Comparison of ENCODE assay signal across 1 cellular context in the genomic region with DNA sequence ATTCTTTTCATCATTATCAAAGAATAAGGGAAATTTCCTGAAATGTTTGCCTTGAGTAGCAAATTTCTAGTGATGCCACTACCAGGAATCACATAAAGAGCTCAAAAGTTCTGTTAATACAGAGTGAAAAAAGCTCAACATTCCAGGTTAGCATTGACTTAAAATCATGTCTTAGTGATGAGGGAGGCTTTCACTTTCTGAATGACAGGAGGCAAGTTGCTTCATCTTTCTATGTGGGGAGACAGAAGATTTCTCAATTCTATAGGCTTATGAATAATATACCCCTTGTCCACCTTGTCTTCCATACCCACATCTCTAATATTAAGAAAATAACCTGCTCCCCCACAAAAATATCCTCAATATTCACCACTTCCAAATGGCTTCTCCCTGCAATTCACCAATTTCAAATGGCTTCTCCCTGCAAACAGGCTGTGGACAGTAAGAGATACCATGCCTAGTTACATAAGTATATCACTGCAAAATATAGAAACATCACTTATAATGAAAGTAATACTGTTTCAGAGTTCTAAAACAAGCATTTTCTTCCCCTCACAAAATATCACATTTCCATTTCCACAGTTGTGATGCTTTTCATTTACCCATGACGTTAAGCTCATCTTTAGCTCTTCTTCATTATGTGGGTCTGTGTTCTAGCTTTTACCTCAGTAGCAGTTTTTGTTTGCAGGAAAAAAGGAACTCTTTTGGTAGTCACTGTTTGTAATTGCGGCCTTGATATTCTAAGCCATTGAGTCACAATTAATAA.
TF ChIP-seq lines count a peak whose summit lies in the region.

No MANE protein-coding gene starts in this region.

TF ChIP-seq in HepG2, 621 proteins besides CTCF, POLR2A, EP300 and RAD21:
- TF ChIP-seq, protein P1, sequence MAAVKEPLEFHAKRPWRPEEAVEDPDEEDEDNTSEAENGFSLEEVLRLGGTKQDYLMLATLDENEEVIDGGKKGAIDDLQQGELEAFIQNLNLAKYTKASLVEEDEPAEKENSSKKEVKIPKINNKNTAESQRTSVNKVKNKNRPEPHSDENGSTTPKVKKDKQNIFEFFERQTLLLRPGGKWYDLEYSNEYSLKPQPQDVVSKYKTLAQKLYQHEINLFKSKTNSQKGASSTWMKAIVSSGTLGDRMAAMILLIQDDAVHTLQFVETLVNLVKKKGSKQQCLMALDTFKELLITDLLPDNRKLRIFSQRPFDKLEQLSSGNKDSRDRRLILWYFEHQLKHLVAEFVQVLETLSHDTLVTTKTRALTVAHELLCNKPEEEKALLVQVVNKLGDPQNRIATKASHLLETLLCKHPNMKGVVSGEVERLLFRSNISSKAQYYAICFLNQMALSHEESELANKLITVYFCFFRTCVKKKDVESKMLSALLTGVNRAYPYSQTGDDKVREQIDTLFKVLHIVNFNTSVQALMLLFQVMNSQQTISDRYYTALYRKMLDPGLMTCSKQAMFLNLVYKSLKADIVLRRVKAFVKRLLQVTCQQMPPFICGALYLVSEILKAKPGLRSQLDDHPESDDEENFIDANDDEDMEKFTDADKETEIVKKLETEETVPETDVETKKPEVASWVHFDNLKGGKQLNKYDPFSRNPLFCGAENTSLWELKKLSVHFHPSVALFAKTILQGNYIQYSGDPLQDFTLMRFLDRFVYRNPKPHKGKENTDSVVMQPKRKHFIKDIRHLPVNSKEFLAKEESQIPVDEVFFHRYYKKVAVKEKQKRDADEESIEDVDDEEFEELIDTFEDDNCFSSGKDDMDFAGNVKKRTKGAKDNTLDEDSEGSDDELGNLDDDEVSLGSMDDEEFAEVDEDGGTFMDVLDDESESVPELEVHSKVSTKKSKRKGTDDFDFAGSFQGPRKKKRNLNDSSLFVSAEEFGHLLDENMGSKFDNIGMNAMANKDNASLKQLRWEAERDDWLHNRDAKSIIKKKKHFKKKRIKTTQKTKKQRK (IDR thresholded peaks at IDR 0.05; ENCODE audit: low read length), result no peak
- TF ChIP-seq POLR2AphosphoS2 (IDR thresholded peaks at IDR 0.05; ENCODE audit: low read depth, low read length) (no peak), ZNF841 (CRISPR knock-in tag; IDR thresholded peaks at IDR 0.05; ENCODE audit: borderline replicate concordance) (no peak), ZBTB20 (CRISPR knock-in tag; IDR thresholded peaks at IDR 0.05; ENCODE audit: borderline replicate concordance, low read depth) (no peak), RXRA (CRISPR knock-in tag; IDR thresholded peaks at IDR 0.05) (no peak), DR1 (CRISPR knock-in tag; IDR thresholded peaks at IDR 0.05) (no peak), NFKBIZ (CRISPR knock-in tag; IDR thresholded peaks at IDR 0.05) (no peak), JARID2 (CRISPR knock-in tag; IDR thresholded peaks at IDR 0.05; ENCODE audit: insufficient replicate concordance) (no peak), HNF4G (IDR thresholded peaks at IDR 0.05; ENCODE audit: borderline replicate concordance, low read depth, low read length) (no peak), HNF4G (CRISPR knock-in tag; IDR thresholded peaks at IDR 0.05; ENCODE audit: borderline replicate concordance, low read depth) (no peak), ZFP82 (CRISPR knock-in tag; IDR thresholded peaks at IDR 0.05; ENCODE audit: borderline replicate concordance) (no peak), PAF1 (CRISPR knock-in tag; IDR thresholded peaks at IDR 0.05) (no peak), KLF6 (CRISPR knock-in tag; IDR thresholded peaks at IDR 0.05) (no peak), NCOA1 (CRISPR knock-in tag; IDR thresholded peaks at IDR 0.05) (no peak), MYC (CRISPR knock-in tag; IDR thresholded peaks at IDR 0.05; ENCODE audit: borderline replicate concordance) (no peak)
- TF ChIP-seq, protein P2, sequence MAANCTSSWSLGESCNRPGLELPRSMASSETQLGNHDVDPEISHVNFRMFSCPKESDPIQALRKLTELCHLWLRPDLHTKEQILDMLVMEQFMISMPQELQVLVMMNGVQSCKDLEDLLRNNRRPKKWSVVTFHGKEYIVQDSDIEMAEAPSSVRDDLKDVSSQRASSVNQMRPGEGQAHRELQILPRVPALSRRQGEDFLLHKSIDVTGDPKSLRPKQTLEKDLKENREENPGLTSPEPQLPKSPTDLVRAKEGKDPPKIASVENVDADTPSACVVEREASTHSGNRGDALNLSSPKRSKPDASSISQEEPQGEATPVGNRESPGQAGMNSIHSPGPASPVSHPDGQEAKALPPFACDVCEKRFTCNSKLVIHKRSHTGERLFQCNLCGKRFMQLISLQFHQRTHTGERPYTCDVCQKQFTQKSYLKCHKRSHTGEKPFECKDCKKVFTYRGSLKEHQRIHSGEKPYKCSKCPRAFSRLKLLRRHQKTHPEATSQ (CRISPR knock-in tag; IDR thresholded peaks at IDR 0.05; ENCODE audit: borderline replicate concordance), result no peak
- TF ChIP-seq, protein P3, sequence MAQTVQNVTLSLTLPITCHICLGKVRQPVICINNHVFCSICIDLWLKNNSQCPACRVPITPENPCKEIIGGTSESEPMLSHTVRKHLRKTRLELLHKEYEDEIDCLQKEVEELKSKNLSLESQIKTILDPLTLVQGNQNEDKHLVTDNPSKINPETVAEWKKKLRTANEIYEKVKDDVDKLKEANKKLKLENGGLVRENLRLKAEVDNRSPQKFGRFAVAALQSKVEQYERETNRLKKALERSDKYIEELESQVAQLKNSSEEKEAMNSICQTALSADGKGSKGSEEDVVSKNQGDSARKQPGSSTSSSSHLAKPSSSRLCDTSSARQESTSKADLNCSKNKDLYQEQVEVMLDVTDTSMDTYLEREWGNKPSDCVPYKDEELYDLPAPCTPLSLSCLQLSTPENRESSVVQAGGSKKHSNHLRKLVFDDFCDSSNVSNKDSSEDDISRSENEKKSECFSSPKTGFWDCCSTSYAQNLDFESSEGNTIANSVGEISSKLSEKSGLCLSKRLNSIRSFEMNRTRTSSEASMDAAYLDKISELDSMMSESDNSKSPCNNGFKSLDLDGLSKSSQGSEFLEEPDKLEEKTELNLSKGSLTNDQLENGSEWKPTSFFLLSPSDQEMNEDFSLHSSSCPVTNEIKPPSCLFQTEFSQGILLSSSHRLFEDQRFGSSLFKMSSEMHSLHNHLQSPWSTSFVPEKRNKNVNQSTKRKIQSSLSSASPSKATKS (CRISPR knock-in tag; IDR thresholded peaks at IDR 0.05), result no peak
- TF ChIP-seq, protein P4, sequence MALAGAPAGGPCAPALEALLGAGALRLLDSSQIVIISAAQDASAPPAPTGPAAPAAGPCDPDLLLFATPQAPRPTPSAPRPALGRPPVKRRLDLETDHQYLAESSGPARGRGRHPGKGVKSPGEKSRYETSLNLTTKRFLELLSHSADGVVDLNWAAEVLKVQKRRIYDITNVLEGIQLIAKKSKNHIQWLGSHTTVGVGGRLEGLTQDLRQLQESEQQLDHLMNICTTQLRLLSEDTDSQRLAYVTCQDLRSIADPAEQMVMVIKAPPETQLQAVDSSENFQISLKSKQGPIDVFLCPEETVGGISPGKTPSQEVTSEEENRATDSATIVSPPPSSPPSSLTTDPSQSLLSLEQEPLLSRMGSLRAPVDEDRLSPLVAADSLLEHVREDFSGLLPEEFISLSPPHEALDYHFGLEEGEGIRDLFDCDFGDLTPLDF (CRISPR knock-in tag; IDR thresholded peaks at IDR 0.05), result no peak
- TF ChIP-seq, protein P5, sequence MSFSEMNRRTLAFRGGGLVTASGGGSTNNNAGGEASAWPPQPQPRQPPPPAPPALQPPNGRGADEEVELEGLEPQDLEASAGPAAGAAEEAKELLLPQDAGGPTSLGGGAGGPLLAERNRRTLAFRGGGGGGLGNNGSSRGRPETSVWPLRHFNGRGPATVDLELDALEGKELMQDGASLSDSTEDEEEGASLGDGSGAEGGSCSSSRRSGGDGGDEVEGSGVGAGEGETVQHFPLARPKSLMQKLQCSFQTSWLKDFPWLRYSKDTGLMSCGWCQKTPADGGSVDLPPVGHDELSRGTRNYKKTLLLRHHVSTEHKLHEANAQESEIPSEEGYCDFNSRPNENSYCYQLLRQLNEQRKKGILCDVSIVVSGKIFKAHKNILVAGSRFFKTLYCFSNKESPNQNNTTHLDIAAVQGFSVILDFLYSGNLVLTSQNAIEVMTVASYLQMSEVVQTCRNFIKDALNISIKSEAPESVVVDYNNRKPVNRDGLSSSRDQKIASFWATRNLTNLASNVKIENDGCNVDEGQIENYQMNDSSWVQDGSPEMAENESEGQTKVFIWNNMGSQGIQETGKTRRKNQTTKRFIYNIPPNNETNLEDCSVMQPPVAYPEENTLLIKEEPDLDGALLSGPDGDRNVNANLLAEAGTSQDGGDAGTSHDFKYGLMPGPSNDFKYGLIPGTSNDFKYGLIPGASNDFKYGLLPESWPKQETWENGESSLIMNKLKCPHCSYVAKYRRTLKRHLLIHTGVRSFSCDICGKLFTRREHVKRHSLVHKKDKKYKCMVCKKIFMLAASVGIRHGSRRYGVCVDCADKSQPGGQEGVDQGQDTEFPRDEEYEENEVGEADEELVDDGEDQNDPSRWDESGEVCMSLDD (CRISPR knock-in tag; IDR thresholded peaks at IDR 0.05; ENCODE audit: borderline replicate concordance), result no peak
